In the genomic region with DNA sequence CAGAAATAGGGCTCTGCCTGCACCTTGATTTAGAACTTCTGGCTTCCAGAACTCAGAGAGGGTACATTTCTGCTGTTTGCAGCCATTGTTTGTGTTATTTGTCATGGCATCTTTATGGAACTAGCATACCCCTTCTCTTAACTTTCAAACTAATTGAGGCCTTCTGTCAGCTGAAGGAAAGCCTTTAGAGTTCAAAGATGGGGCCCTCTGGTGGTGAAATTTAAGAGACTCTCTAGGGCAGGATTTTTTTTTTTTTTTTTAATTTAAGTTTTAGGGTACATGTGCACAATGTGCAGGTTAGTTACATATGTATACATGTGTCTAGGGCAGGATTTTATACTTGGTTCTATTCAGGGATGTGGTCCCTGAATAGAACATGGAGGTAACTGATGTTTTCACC, we compare ENCODE assay signal across 10 cellular contexts.
DNase-seq lines count a peak whose midpoint lies in the region; ATAC-seq and TF ChIP-seq lines count a peak whose summit lies in the region.
"Had no signal": no experiment of that assay in that cellular context is flagged by ENCODE, and none has a peak within 500 bp of the region (broad histone marks: within the 10 kb centered on the region; RNA-seq: fewer than 3 reads in every experiment).

No MANE protein-coding gene starts in this region.

- H3K4me3 ChIP-seq in GM12864 (ENCODE audit: low read depth, low read length) (no peak overlapping the region), PC-9 (no peak overlapping the region)
- H3K4me3 ChIP-seq: lung, thyroid gland had no signal

- no peak overlapping the region for H3K4me2 ChIP-seq in PC-9

- no peaks in the 10 kb centered on the region for H3K36me3 Mint-ChIP-seq in HFFc6 (ENCODE audit: low read depth)
- no peaks in the 10 kb centered on the region for H3K36me3 Mint-ChIP-seq in activated T-helper 2 cell treated with anti-CD3 and anti-CD28 coated beads, Interferon-gamma antibody, Interleukin-2, Interleukin-4, amounts not matched to agents 10 μg/mL and 5 μg/mL and 100 μg/mL, durations not matched to agents 14 hours and 24 hours and 36 hours (ENCODE audit: low read depth)
- H3K36me3 Mint-ChIP-seq in effector memory CD8-positive, alpha-beta T cell (ENCODE audit: insufficient read depth), result no peaks in the 10 kb centered on the region

- H3K9me2 ChIP-seq in PC-9 (ENCODE audit: insufficient read depth), result no peaks in the 10 kb centered on the region

- H3K9me3 Mint-ChIP-seq in HFFc6, result peaks cover 24% of the 10 kb centered on the region
- no peaks in the 10 kb centered on the region for H3K9me3 Mint-ChIP-seq in activated T-helper 2 cell treated with anti-CD3 and anti-CD28 coated beads, Interferon-gamma antibody, Interleukin-2, Interleukin-4, amounts not matched to agents 10 μg/mL and 5 μg/mL and 100 μg/mL, durations not matched to agents 14 hours and 24 hours and 36 hours
- H3K9me3 Mint-ChIP-seq in effector memory CD8-positive, alpha-beta T cell, result peaks cover 0 to 2% of the 10 kb centered on the region in 2 donors

- no peaks in the 10 kb centered on the region for H3F3A ChIP-seq in PC-9 (ENCODE audit: insufficient read depth, low read depth)

- no peaks in the 10 kb centered on the region for H4K20me1 ChIP-seq in PC-9 (ENCODE audit: insufficient read depth)

- H3K27ac ChIP-seq in PC-9, result no peak overlapping the region
- H3K27ac ChIP-seq: thyroid gland had no signal

- H3K27me3 ChIP-seq in PC-9 (ENCODE audit: insufficient read depth, low read depth), result no peaks in the 10 kb centered on the region
- H3K27me3 ChIP-seq: thyroid gland had no signal

- no peaks in the 10 kb centered on the region for H3K4me1 Mint-ChIP-seq in HFFc6 (ENCODE audit: low read depth)
- no peaks in the 10 kb centered on the region for H3K4me1 Mint-ChIP-seq in activated T-helper 2 cell treated with anti-CD3 and anti-CD28 coated beads, Interferon-gamma antibody, Interleukin-2, Interleukin-4, amounts not matched to agents 10 μg/mL and 5 μg/mL and 100 μg/mL, durations not matched to agents 14 hours and 24 hours and 36 hours (ENCODE audit: low read depth)
- H3K4me1 Mint-ChIP-seq in effector memory CD8-positive, alpha-beta T cell (ENCODE audit: low read depth in 2 of 2), result no peaks in the 10 kb centered on the region

- H3K4me1 ChIP-seq in PC-9 (replicated peaks; ENCODE audit: insufficient read depth), result no peaks in the 10 kb centered on the region
- H3K4me1 ChIP-seq: thyroid gland had no signal

- DNase-seq in GM12864 (ENCODE audit: low read depth) (no peak), HFFc6 (no peak), PC-9 (no peak), left kidney (ENCODE audit: low read depth, low spot score) (peak; percentile 43)
- DNase-seq in activated T-helper 2 cell treated with anti-CD3 and anti-CD28 coated beads, Interferon-gamma antibody, Interleukin-2, Interleukin-4, amounts not matched to agents 10 μg/mL and 5 μg/mL and 100 μg/mL, durations not matched to agents 14 hours and 24 hours and 36 hours (ENCODE audit: low spot score), result no peak
- no peak for DNase-seq in effector memory CD8-positive, alpha-beta T cell
- DNase-seq in activated naive CD4-positive, alpha-beta T cell treated with Interleukin-2 at 50 U/mL for 16 hours, result no peak

- no peaks in the 10 kb centered on the region for H3K79me2 ChIP-seq in PC-9 (ENCODE audit: low read depth)

- H3K9me3 ChIP-seq in PC-9 (ENCODE audit: insufficient read depth, low read depth), result no peaks in the 10 kb centered on the region
- H3K9me3 ChIP-seq: thyroid gland had no signal

- H3K4me3 Mint-ChIP-seq in HFFc6, result no peak overlapping the region
- H3K4me3 Mint-ChIP-seq in activated T-helper 2 cell treated with anti-CD3 and anti-CD28 coated beads, Interferon-gamma antibody, Interleukin-2, Interleukin-4, amounts not matched to agents 10 μg/mL and 5 μg/mL and 100 μg/mL, durations not matched to agents 14 hours and 24 hours and 36 hours (ENCODE audit: low read depth), result no peak overlapping the region
- H3K4me3 Mint-ChIP-seq in effector memory CD8-positive, alpha-beta T cell, result no peak overlapping the region

- intact Hi-C loops in PC-9 (cut with micrococcal nuclease; ENCODE audit: unreplicated experiment), result loop anchor here (1.0 kb wide), 1 partner anchor 289 kb away; no protein-coding TSS in a partner anchor
- intact Hi-C loops in activated T-helper 2 cell treated with anti-CD3 and anti-CD28 coated beads, Interferon-gamma antibody, Interleukin-2, Interleukin-4, amounts not matched to agents 10 μg/mL and 5 μg/mL and 100 μg/mL, durations not matched to agents 14 hours and 24 hours and 36 hours (cut with micrococcal nuclease), result no loop called here

- H3K27me3 Mint-ChIP-seq in HFFc6 (ENCODE audit: insufficient read depth), result no peaks in the 10 kb centered on the region; the same call in 1 of the 2 replicates
- H3K27me3 Mint-ChIP-seq in activated T-helper 2 cell treated with anti-CD3 and anti-CD28 coated beads, Interferon-gamma antibody, Interleukin-2, Interleukin-4, amounts not matched to agents 10 μg/mL and 5 μg/mL and 100 μg/mL, durations not matched to agents 14 hours and 24 hours and 36 hours (ENCODE audit: low read depth), result no peaks in the 10 kb centered on the region
- no peaks in the 10 kb centered on the region for H3K27me3 Mint-ChIP-seq in effector memory CD8-positive, alpha-beta T cell

- ATAC-seq in GM19397 (IDR thresholded peaks at IDR 0.05; ENCODE audit: unreplicated experiment), result no peak
- ATAC-seq in effector memory CD8-positive, alpha-beta T cell (replicated peaks), result no peak

- CTCF ChIA-PET in PC-9 (lab: Charles Lee), result interaction anchor here (0.6 kb wide), 1 partner anchor 289 kb away, joined by 3 read pairs; no protein-coding TSS in a partner anchor

- TF ChIP-seq CTCF in GM12864 (IDR thresholded peaks at IDR 0.05; ENCODE audit: low read depth, low read length, missing control alignments) (peak; percentile 40), HFFc6 (IDR thresholded peaks at IDR 0.05) (peak; percentile 55), PC-9 (conservative IDR thresholded peaks at IDR 0.05) (peak; percentile 65)

- no peak overlapping the region for H2AFZ ChIP-seq in PC-9

- no TSS peak for BruUV-seq in PC-9 (replicated peaks; lab: Mats Ljungman, UMichigan)

- no peak overlapping the region for H3K27ac Mint-ChIP-seq in HFFc6
- H3K27ac Mint-ChIP-seq in activated T-helper 2 cell treated with anti-CD3 and anti-CD28 coated beads, Interferon-gamma antibody, Interleukin-2, Interleukin-4, amounts not matched to agents 10 μg/mL and 5 μg/mL and 100 μg/mL, durations not matched to agents 14 hours and 24 hours and 36 hours, result no peak overlapping the region
- H3K27ac Mint-ChIP-seq in effector memory CD8-positive, alpha-beta T cell, result no peak overlapping the region

- H3K36me3 ChIP-seq in PC-9 (ENCODE audit: low read depth), result no peaks in the 10 kb centered on the region
- H3K36me3 ChIP-seq: thyroid gland had no signal

- POLR2A ChIA-PET in PC-9 (lab: Charles Lee; ENCODE audit: unreplicated experiment), result no interaction called here
